In genomic region chr9:97012617-97013016, GRCh38 we compare ENCODE assay signal across 8 cellular contexts. TPM values are rescaled to one million over a fixed set of nuclear protein-coding genes. Genes with fewer than 3 reads are reported as not detected.
DNase-seq lines count a peak whose midpoint lies in the region; ATAC-seq and TF ChIP-seq lines count a peak whose summit lies in the region.
"Not testable (repeated sequence)": the region's sequence is repeated elsewhere in the genome, so short reads cannot be mapped to it uniquely, and the experiment has no call there.

No MANE protein-coding gene starts in this region.

- peak overlapping the region; percentile 93 for H3K27ac Mint-ChIP-seq in T-helper 2 cell treated with Interferon-gamma antibody and Interleukin-4, amounts not matched to agents 5 μg/mL and 100 μg/mL, for 36 hours

- intact Hi-C loops in breast epithelium (cut with DNase I; ENCODE audit: low total_unique reads); right cardiac atrium (cut with DNase I); aorta (cut with DNase I): not testable (repeated sequence)

- H3K4me1 Mint-ChIP-seq in T-helper 2 cell treated with Interferon-gamma antibody and Interleukin-4, amounts not matched to agents 5 μg/mL and 100 μg/mL, for 36 hours (ENCODE audit: low read depth), result not testable (repeated sequence)

- peak in 1 of 2 experiments; percentile 12 for DNase-seq in HL-60 (ENCODE audit: low read depth in 1 of 2, low spot score in 1 of 2)
- peak; percentile 14 for DNase-seq in T-helper 2 cell treated with Interferon-gamma antibody and Interleukin-4, amounts not matched to agents 5 μg/mL and 100 μg/mL, for 36 hours (ENCODE audit: low spot score)
- not testable (repeated sequence) for DNase-seq in breast epithelium (ENCODE audit: low spot score in 2 of 2); right cardiac atrium; aorta

- POLR2A ChIA-PET in HEK293 (lab: Yijun Ruan, JAX), result not testable (repeated sequence)

- not testable (repeated sequence) for H3K27me3 ChIP-seq in HL-60 (ENCODE audit: insufficient read depth, poor library complexity, severe bottlenecking); breast epithelium; right cardiac atrium (ENCODE audit: control insufficient read depth, insufficient read depth); aorta (ENCODE audit: control insufficient read depth in 1 of 2, insufficient read depth in 2 of 2, low read length in 1 of 2)
- peaks cover 22% of the 10 kb centered on the region for H3K27me3 ChIP-seq in neutrophil

- TF ChIP-seq CTCF in HEK293 (tag by site-specific recombination; IDR thresholded peaks at IDR 0.05); HL-60 (IDR thresholded peaks at IDR 0.05; ENCODE audit: insufficient read depth, low read length); breast epithelium (IDR thresholded peaks at IDR 0.05); neutrophil (IDR thresholded peaks at IDR 0.05): not testable (repeated sequence)

- ATAC-seq in GM18517 (IDR thresholded peaks at IDR 0.05; ENCODE audit: unreplicated experiment), result peak; percentile 67
- peak; percentile 74 to 86 for ATAC-seq in right cardiac atrium
- ATAC-seq in aorta (ENCODE audit: low FRiP score), result peak; percentile 69

- H3K36me3 Mint-ChIP-seq in T-helper 2 cell treated with Interferon-gamma antibody and Interleukin-4, amounts not matched to agents 5 μg/mL and 100 μg/mL, for 36 hours (ENCODE audit: low read depth), result not testable (repeated sequence)

- not testable (repeated sequence) for H3K9me3 ChIP-seq in HEK293 (ENCODE audit: control insufficient read depth, insufficient read depth, low read depth, low read length); breast epithelium; right cardiac atrium (ENCODE audit: control insufficient read depth, low read length); neutrophil; aorta (ENCODE audit: control insufficient read depth, low read length)

- WGBS in right cardiac atrium, result under 1% methylated on average over 14 of the region's 18 CpGs
- 0% methylated on average over 12 to 15 of the region's 18 CpGs for WGBS in aorta, 2 donors

- H3K9me3 Mint-ChIP-seq in T-helper 2 cell treated with Interferon-gamma antibody and Interleukin-4, amounts not matched to agents 5 μg/mL and 100 μg/mL, for 36 hours, result not testable (repeated sequence)

- not testable (repeated sequence) for H3K36me3 ChIP-seq in HEK293 (ENCODE audit: control insufficient read depth in 2 of 2, insufficient read depth in 1 of 2, low read length in 2 of 2); breast epithelium; neutrophil; aorta (ENCODE audit: control insufficient read depth in 1 of 2, insufficient read depth in 2 of 2, low read length in 1 of 2)

- peak overlapping the region; percentile 89 for H3K4me3 Mint-ChIP-seq in T-helper 2 cell treated with Interferon-gamma antibody and Interleukin-4, amounts not matched to agents 5 μg/mL and 100 μg/mL, for 36 hours

- not testable (repeated sequence) for H3K4me1 ChIP-seq in HEK293 (ENCODE audit: control insufficient read depth, insufficient read depth, low read length); breast epithelium; right cardiac atrium (ENCODE audit: control insufficient read depth, insufficient read depth, low read length); aorta (ENCODE audit: control insufficient read depth in 1 of 2, insufficient read depth in 2 of 2, low read length in 2 of 2)
- H3K4me1 ChIP-seq in neutrophil (ENCODE audit: control insufficient read depth in 1 of 2, insufficient read depth in 1 of 2, low read depth in 1 of 2, low read length in 1 of 2), result peaks cover 14 to 20% of the 10 kb centered on the region in 2 experiments

- H3K27me3 Mint-ChIP-seq in T-helper 2 cell treated with Interferon-gamma antibody and Interleukin-4, amounts not matched to agents 5 μg/mL and 100 μg/mL, for 36 hours (ENCODE audit: low read depth), result not testable (repeated sequence)

- CTCF ChIA-PET in HEK293 (lab: Yijun Ruan, JAX), result not testable (repeated sequence)

- H3K27ac ChIP-seq in HEK293 (ENCODE audit: extremely low read depth, low read depth, low read length) (peak overlapping the region; percentile 69; the same call in 1 of the 2 replicates), HL-60 (replicated peaks) (peak overlapping the region; percentile 67), breast epithelium (peak overlapping the region; percentile 88 to 96), right cardiac atrium (ENCODE audit: low read length) (peak overlapping the region; percentile 8), neutrophil (peak overlapping the region; percentile 81)
- H3K27ac ChIP-seq in aorta (ENCODE audit: low read depth in 1 of 2, low read length in 2 of 2), result not testable (repeated sequence)

- TF ChIP-seq POLR2A in breast epithelium (IDR thresholded peaks at IDR 0.05), result not testable (repeated sequence)

- H3K4me3 ChIP-seq in HEK293 (ENCODE audit: low read depth, low read length) (peak overlapping the region; percentile 74), HL-60 (replicated peaks; ENCODE audit: insufficient read depth, low read length) (peak overlapping the region; percentile 52), breast epithelium (peak overlapping the region; percentile 43 to 84 (median 62)), right cardiac atrium (ENCODE audit: low read length) (peak overlapping the region; percentile 75), neutrophil (ENCODE audit: low read depth in 1 of 2, low read length in 1 of 2) (peak overlapping the region; percentile 65 to 67), aorta (ENCODE audit: low read length in 2 of 2) (peak overlapping the region in 1 of 2 donors; percentile 87)

TF ChIP-seq in HEK293, 187 proteins besides CTCF, POLR2A, EP300 and RAD21:
- 0 out of 2 replicates have a peak, but pooled peaks have one; percentile 23 for TF ChIP-seq ZNF600 (tag by site-specific recombination; IDR thresholded peaks at IDR 0.05)
- TF ChIP-seq PRDM1 (tag by site-specific recombination; IDR thresholded peaks at IDR 0.05), result peak; percentile 46; the same call in 1 of the 2 replicates
- TF ChIP-seq SP2 (tag by site-specific recombination; IDR thresholded peaks at IDR 0.05), result peak; percentile 41
- peak; percentile 54 for TF ChIP-seq ZNF335 (tag by site-specific recombination; conservative IDR thresholded peaks at IDR 0.05)
TF ChIP-seq in HEK293: peak in this region for 4; not testable (repeated sequence) for 183.

RNA-seq across cellular contexts. Expression of gene CTSV, which starts 26.3 kb away (rescaled TPM):
- total RNA-seq in breast epithelium (10 to 100 TPM in 1 of 3 donors, 1 to 10 TPM in 1, under 1 TPM in 1; 0.48 to 15.4 (median 2.0) TPM), right cardiac atrium (under 1 TPM in 3 of 4 donors, not detected in 1; 0.14 to 0.23 (median 0.15) TPM), aorta (not detected)
- polyA plus RNA-seq in right cardiac atrium (0.20 TPM), aorta (1 to 10 TPM in 1 of 2 donors, not detected in 1; 2.3 TPM)
